Comparison of ENCODE assay signal across 1 cellular context in the genomic region with DNA sequence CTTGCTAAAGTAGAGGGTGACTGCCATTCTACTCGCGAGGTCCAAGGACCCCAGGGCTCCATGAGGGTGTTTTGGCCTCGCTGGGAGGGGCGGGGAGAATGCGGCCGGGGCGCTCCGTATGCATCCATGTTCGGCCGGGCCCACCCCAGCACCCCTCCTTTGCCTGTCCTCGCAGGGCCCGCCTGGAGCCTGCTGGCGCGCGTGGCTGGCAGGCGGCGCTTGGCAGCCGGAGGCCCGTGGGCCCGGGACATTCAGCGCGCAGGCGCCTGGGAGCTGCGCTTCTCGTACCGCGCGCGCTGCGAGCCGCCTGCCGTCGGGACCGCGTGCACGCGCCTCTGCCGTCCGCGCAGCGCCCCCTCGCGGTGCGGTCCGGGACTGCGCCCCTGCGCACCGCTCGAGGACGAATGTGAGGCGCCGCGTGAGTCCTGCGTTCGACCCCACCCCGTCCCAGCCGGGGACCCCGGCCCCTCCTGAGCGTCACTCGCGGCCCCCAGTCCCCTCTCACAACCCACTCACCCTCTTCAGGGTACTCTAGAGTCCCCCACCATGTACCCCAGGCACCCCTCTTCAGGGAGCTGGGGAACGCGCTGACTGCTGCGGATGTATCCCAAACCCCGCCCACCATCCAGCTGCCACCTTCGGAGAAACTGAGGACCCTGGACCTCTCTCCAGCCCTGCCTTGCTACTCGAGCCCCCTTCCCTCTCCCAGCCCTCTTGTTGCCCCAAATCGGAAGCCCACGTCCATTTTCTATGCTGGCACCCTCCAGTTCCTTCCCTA.
TF ChIP-seq lines count a peak whose summit lies in the region.

No MANE protein-coding gene starts in this region.

TF ChIP-seq in H1, 55 proteins besides CTCF, POLR2A, EP300 and RAD21:
- TF ChIP-seq JUND (IDR thresholded peaks at IDR 0.05; ENCODE audit: low read length) = 0 out of 2 replicates have a peak, but pooled peaks have one; percentile 34
- no peak for TF ChIP-seq BCL11A (IDR thresholded peaks at IDR 0.05; ENCODE audit: low read depth in 2 of 2, low read length in 2 of 2)
- peak; percentile 45; the same call in 1 of the 2 replicates for TF ChIP-seq TEAD4 (IDR thresholded peaks at IDR 0.05; ENCODE audit: low read depth, low read length)
- TF ChIP-seq, protein P1, sequence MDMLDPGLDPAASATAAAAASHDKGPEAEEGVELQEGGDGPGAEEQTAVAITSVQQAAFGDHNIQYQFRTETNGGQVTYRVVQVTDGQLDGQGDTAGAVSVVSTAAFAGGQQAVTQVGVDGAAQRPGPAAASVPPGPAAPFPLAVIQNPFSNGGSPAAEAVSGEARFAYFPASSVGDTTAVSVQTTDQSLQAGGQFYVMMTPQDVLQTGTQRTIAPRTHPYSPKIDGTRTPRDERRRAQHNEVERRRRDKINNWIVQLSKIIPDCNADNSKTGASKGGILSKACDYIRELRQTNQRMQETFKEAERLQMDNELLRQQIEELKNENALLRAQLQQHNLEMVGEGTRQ (IDR thresholded peaks at IDR 0.05; ENCODE audit: low read length) = no peak; the same call in 1 of the 2 replicates
- no peak for TF ChIP-seq SRF (IDR thresholded peaks at IDR 0.05; ENCODE audit: low read depth, low read length)
- TF ChIP-seq HDAC2 (IDR thresholded peaks at IDR 0.05; ENCODE audit: borderline replicate concordance in 1 of 2, low read depth in 2 of 2, low read length in 2 of 2) = peak in 1 of 2 experiments; percentile 64; a peak in 1 of 4 replicates
- peak; percentile 86; the same call in 1 of the 2 replicates for TF ChIP-seq GTF2F1 (IDR thresholded peaks at IDR 0.05; ENCODE audit: borderline replicate concordance, low read depth, low read length)
- no peak for TF ChIP-seq JUN (IDR thresholded peaks at IDR 0.05; ENCODE audit: low read depth, low read length)
- TF ChIP-seq TCF12 (IDR thresholded peaks at IDR 0.05; ENCODE audit: low read depth, low read length) = peak; percentile 49; the same call in 1 of the 2 replicates
- TF ChIP-seq GABPA (IDR thresholded peaks at IDR 0.05; ENCODE audit: borderline replicate concordance, insufficient read depth, low read length) = 0 out of 2 replicates have a peak, but pooled peaks have one; percentile 76
- TF ChIP-seq RBBP5 (IDR thresholded peaks at IDR 0.05; ENCODE audit: borderline replicate concordance, low read depth, low read length) = 0 out of 2 replicates have a peak, but pooled peaks have one; percentile 54
- TF ChIP-seq, protein P2, sequence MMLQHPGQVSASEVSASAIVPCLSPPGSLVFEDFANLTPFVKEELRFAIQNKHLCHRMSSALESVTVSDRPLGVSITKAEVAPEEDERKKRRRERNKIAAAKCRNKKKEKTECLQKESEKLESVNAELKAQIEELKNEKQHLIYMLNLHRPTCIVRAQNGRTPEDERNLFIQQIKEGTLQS (IDR thresholded peaks at IDR 0.05; ENCODE audit: insufficient read depth, low read depth, low read length) = no peak
- peak; percentile 50 for TF ChIP-seq NRF1 (IDR thresholded peaks at IDR 0.05; ENCODE audit: low read depth, low read length)
- TF ChIP-seq SIN3A (conservative IDR thresholded peaks at IDR 0.05 in 1 of 2, IDR thresholded peaks at IDR 0.05 in 1 of 2; ENCODE audit: low read depth in 1 of 2, low read length in 2 of 2) = peak in 1 of 2 experiments; percentile 57; a peak in 1 of 4 replicates
- TF ChIP-seq RXRA (IDR thresholded peaks at IDR 0.05; ENCODE audit: insufficient read depth, low read depth, low read length) = no peak
- TF ChIP-seq RNF2 (IDR thresholded peaks at IDR 0.05; ENCODE audit: borderline replicate concordance, low read depth, low read length, missing control alignments, poor library complexity, severe bottlenecking) = peak; percentile 63
- TF ChIP-seq, protein P3, sequence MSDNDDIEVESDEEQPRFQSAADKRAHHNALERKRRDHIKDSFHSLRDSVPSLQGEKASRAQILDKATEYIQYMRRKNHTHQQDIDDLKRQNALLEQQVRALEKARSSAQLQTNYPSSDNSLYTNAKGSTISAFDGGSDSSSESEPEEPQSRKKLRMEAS (IDR thresholded peaks at IDR 0.05) = peak; percentile 99
- TF ChIP-seq RFX5 (IDR thresholded peaks at IDR 0.05; ENCODE audit: borderline replicate concordance, low read depth, low read length) = no peak
- TF ChIP-seq, protein P4, sequence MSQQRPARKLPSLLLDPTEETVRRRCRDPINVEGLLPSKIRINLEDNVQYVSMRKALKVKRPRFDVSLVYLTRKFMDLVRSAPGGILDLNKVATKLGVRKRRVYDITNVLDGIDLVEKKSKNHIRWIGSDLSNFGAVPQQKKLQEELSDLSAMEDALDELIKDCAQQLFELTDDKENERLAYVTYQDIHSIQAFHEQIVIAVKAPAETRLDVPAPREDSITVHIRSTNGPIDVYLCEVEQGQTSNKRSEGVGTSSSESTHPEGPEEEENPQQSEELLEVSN (IDR thresholded peaks at IDR 0.05) = peak; percentile 99
- TF ChIP-seq KDM1A (IDR thresholded peaks at IDR 0.05; ENCODE audit: borderline replicate concordance, low read length) = no peak
- peak; percentile 53 for TF ChIP-seq KDM4A (IDR thresholded peaks at IDR 0.05; ENCODE audit: low read depth, low read length, severe bottlenecking)
- TF ChIP-seq EGR1 (IDR thresholded peaks at IDR 0.05; ENCODE audit: borderline replicate concordance, low read depth, low read length) = no peak
